ENCODE assay signal across 8 cellular contexts in genomic region chr6:42984001-42984923, GRCh38. TPM values are rescaled to one million over a fixed set of nuclear protein-coding genes. Genes with fewer than 3 reads are reported as not detected.
DNase-seq lines count a peak whose midpoint lies in the region; ATAC-seq and TF ChIP-seq lines count a peak whose summit lies in the region.

Gene PPP2R5D (plus strand): TSS chr6:42984570. CDS start chr6:42984678, 108 bp downstream.

- POLR2A ChIA-PET in PC-3 (lab: Charles Lee; ENCODE audit: unreplicated experiment), result interaction anchor here (0.6 to 1.1 kb wide), 9 partner anchors 12 to 359 kb away, joined by 3 to 9 read pairs (median 3); partner anchors contain the start of gene CNPY3

- H3K9ac ChIP-seq in PC-3 (ENCODE audit: low read length), result peak within 1 kb of the TSS; percentile 82

- peak within 1 kb of the TSS; percentile 98 for H3K4me2 ChIP-seq in PC-3 (ENCODE audit: low read length)

- TF ChIP-seq CTCF in PC-3 (conservative IDR thresholded peaks at IDR 0.05; ENCODE audit: low read depth, low read length) (no peak), mucosa of descending colon (IDR thresholded peaks at IDR 0.05) (no peak)

- no peaks in the 10 kb centered on the region for H3K27me3 ChIP-seq in PC-3 (ENCODE audit: low read length)

- H2AFZ ChIP-seq in PC-3 (ENCODE audit: low read length), result peak within 1 kb of the TSS; percentile 88

- peaks cover 32% of the 10 kb centered on the region for H3K4me1 ChIP-seq in PC-3 (ENCODE audit: insufficient read depth, low read length)
- peaks cover 20% of the 10 kb centered on the region for H3K4me1 ChIP-seq in mucosa of descending colon (ENCODE audit: low read depth)

- no peak for TF ChIP-seq RAD21 in Ishikawa (IDR thresholded peaks at IDR 0.05; ENCODE audit: low read depth)

- no TSS peak for BruUV-seq in PC-3 (replicated peaks; lab: Mats Ljungman, UMichigan)

- no peaks in the 10 kb centered on the region for H3F3A ChIP-seq in PC-3 (ENCODE audit: low read length, unreplicated experiment)

- no peak for TF ChIP-seq EP300 in Ishikawa (IDR thresholded peaks at IDR 0.05; ENCODE audit: borderline replicate concordance)

- intact Hi-C loops in PC-3 (cut with micrococcal nuclease) (loop anchor here (2.0 to 5.0 kb wide), 2 partner anchors 31 to 82 kb away; partner anchors contain the start of gene KLHDC3), mucosa of descending colon (cut with DNase I, micrococcal nuclease) (no loop called here)

- DNase-seq in DMS114 treated with DMSO at 0.1 percent for 48 hours (lab: John Stamatoyannopoulos, UW; ENCODE audit: unreplicated experiment), result peak; percentile 100
- DNase-seq in PC-3, result peak; percentile 99
- peak; percentile 94 for DNase-seq in activated T-cell treated with anti-CD3 and anti-CD28 coated beads for 48 hours (ENCODE audit: low read depth)
- peak; percentile 94 for DNase-seq in epithelial cell of prostate (ENCODE audit: low read depth, low spot score)
- peak; percentile 97 to 99 (median 98) for DNase-seq in mucosa of descending colon
- DNase-seq in stimulated activated CD8-positive, alpha-beta memory T cell treated with anti-CD3 and anti-CD28 coated beads, Interleukin-4, amount 100 ng/mL, for 24 hours (ENCODE audit: low read depth), result peak; percentile 94

- H3K36me3 ChIP-seq in PC-3 (ENCODE audit: low read depth, low read length), result no peaks in the 10 kb centered on the region
- no peaks in the 10 kb centered on the region for H3K36me3 ChIP-seq in mucosa of descending colon (ENCODE audit: low read depth)

- H3K4me3 ChIP-seq in PC-3 (ENCODE audit: low read length) (peak within 1 kb of the TSS; percentile 82), mucosa of descending colon (peak within 1 kb of the TSS; percentile 81)

- peaks cover 37% of the 10 kb centered on the region for H3K79me2 ChIP-seq in PC-3 (ENCODE audit: low read length)

- CTCF ChIA-PET in PC-3 (lab: Charles Lee), result interaction anchor here (0.6 to 0.9 kb wide), 2 partner anchors 12 to 1664 kb away, joined by 3 to 5 read pairs; no protein-coding TSS in a partner anchor

- no peaks in the 10 kb centered on the region for H3K9me2 ChIP-seq in PC-3 (replicated peaks; ENCODE audit: low read length)

- peak within 1 kb of the TSS; percentile 12; the same call in 1 of the 2 replicates for H3K27ac ChIP-seq in PC-3 (ENCODE audit: low read length)
- H3K27ac ChIP-seq in epithelial cell of prostate, result peak within 1 kb of the TSS; percentile 50

- H3K9me3 ChIP-seq in PC-3 (ENCODE audit: low read length) (no peaks in the 10 kb centered on the region), mucosa of descending colon (no peaks in the 10 kb centered on the region)

- no peaks in the 10 kb centered on the region for H4K20me1 ChIP-seq in PC-3 (ENCODE audit: low read length)

- ATAC-seq in GM21576 (IDR thresholded peaks at IDR 0.05; ENCODE audit: unreplicated experiment) (peak; percentile 91), PC-3 (peak; percentile 91), mucosa of descending colon (peak; percentile 95)

TF ChIP-seq in Ishikawa, 13 proteins besides CTCF, POLR2A, EP300 and RAD21:
- TF ChIP-seq ZBTB7A (IDR thresholded peaks at IDR 0.05; ENCODE audit: low read depth), result no peak
- TF ChIP-seq TEAD4 (IDR thresholded peaks at IDR 0.05), result no peak
- no peak for TF ChIP-seq CEBPB (IDR thresholded peaks at IDR 0.05)
- no peak for TF ChIP-seq FOXM1 (IDR thresholded peaks at IDR 0.05; ENCODE audit: borderline replicate concordance, low read depth)
- TF ChIP-seq YY1 (IDR thresholded peaks at IDR 0.05; ENCODE audit: low read depth), result peak; percentile 66; the same call in 1 of the 2 replicates
- peak; percentile 33 for TF ChIP-seq MAX (IDR thresholded peaks at IDR 0.05)
- no peak for TF ChIP-seq REST (IDR thresholded peaks at IDR 0.05; ENCODE audit: low read depth)
- peak; percentile 90 for TF ChIP-seq EGR1 (IDR thresholded peaks at IDR 0.05)
- TF ChIP-seq TAF1 (IDR thresholded peaks at IDR 0.05; ENCODE audit: low read depth), result peak; percentile 67
- TF ChIP-seq TCF12 (IDR thresholded peaks at IDR 0.05; ENCODE audit: low read depth), result no peak
- TF ChIP-seq NFIC (IDR thresholded peaks at IDR 0.05), result no peak
- no peak for TF ChIP-seq USF1 (IDR thresholded peaks at IDR 0.05)
- no peak for TF ChIP-seq CREB1 (IDR thresholded peaks at IDR 0.05; ENCODE audit: low read depth)

RNA-seq across cellular contexts. Expression of gene PPP2R5D, which starts in this region (rescaled TPM):
- 54.1 and 55.6 TPM in 2 replicates for total RNA-seq in PC-3 (2014; rRNA removed)
- total RNA-seq in mucosa of descending colon, result 10 to 100 TPM; 35.9 to 45.0 (median 38.8) TPM

Comparison
In these comparisons a context has a peak if more than half of its experiments do, and no peak if none do; other contexts are left out.
1. Peak in every context shown above with its lines: DNase-seq, ATAC-seq, H3K4me3 ChIP-seq and H3K27ac ChIP-seq.